In the genomic region with DNA sequence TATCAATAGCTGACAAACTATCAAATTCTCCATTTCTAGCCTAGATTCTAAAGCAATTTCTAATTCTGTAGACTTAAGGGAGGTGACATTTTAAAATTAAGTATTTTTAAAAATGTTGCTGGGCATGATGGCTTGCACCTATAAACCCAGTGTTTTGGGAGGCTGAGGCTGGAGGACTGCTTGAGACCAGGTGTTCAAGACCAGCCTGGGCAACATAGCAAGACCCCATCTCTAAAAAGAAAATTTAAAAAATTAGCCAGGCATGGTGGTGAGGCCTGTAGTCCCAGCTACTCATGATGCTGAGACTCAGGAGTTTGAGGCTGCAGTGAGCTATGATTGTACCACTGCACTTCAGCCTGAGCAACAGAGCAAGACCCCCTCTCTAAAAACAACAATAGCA, we compare ENCODE assay signal across 33 cellular contexts.
"Had no signal": no experiment of that assay in that cellular context is flagged by ENCODE, and none has a peak within 500 bp of the region (broad histone marks: within the 10 kb centered on the region; RNA-seq: fewer than 3 reads in every experiment).

No MANE protein-coding gene starts in this region.

- H3K27me3 ChIP-seq: MG63 had no signal

- H3K4me3 ChIP-seq: MG63 had no signal

- DNase-seq: Karpas-422, Kasumi-1, MG63, MM.1S, MV-4-11, NCI-H1048, NCI-H1092, NCI-H1092 treated with DMSO at 0.1 percent for 48 hours, NCI-H1105, NCI-H1105 treated with DMSO at 0.1 percent for 48 hours, NCI-H1417, NCI-H1417 treated with DMSO at 0.1 percent for 48 hours, NCI-H1436, NCI-H1436 treated with DMSO at 0.1 percent for 48 hours, NCI-H1694, NCI-H1694 treated with DMSO at 0.1 percent for 48 hours, NCI-H187, NCI-H187 treated with DMSO at 0.1 percent for 48 hours, NCI-H1930, NCI-H2029, NCI-H2029 treated with DMSO at 0.1 percent for 48 hours, NCI-H2081, NCI-H2081 treated with DMSO at 0.1 percent for 48 hours, NCI-H2107, NCI-H2171, NCI-H2171 treated with DMSO at 0.1 percent for 48 hours, NCI-H2227 treated with DMSO at 0.1 percent for 48 hours, NCI-H226, NCI-H345, NCI-H446, NCI-H446 treated with DMSO at 0.1 percent for 48 hours, NCI-H510A, NCI-H510A treated with DMSO at 0.1 percent for 48 hours had no signal

- H3K9me3 ChIP-seq: MG63 had no signal
